In genomic region chr17:50863931-50864330, GRCh38 we compare ENCODE assay signal across 9 cellular contexts. TPM values are rescaled to one million over a fixed set of nuclear protein-coding genes. Genes with fewer than 3 reads are reported as not detected.
DNase-seq lines count a peak whose midpoint lies in the region; ATAC-seq and TF ChIP-seq lines count a peak whose summit lies in the region.
"Had no signal": no experiment of that assay in that cellular context is flagged by ENCODE, and none has a peak within 500 bp of the region (broad histone marks: within the 10 kb centered on the region; RNA-seq: fewer than 3 reads in every experiment).

No MANE protein-coding gene starts in this region.

- no peaks in the 10 kb centered on the region for H3K9me3 ChIP-seq in BE2C
- no peaks in the 10 kb centered on the region for H3K9me3 ChIP-seq in MG63
- H3K9me3 ChIP-seq in ectodermal cell (ENCODE audit: control insufficient read depth, low read length), result no peaks in the 10 kb centered on the region
- no peaks in the 10 kb centered on the region for H3K9me3 ChIP-seq in neural cell (ENCODE audit: low read length)

- peak overlapping the region; percentile 95 for H3K9ac ChIP-seq in neural cell (ENCODE audit: low read length)

- TF ChIP-seq CTCF in BE2C (IDR thresholded peaks at IDR 0.05; ENCODE audit: low read depth, low read length), result no peak
- TF ChIP-seq CTCF in neural cell (IDR thresholded peaks at IDR 0.05; ENCODE audit: poor library complexity, severe bottlenecking), result no peak

- TF ChIP-seq RAD21 in neural cell (conservative IDR thresholded peaks at IDR 0.05), result no peak

- H3K4me1 ChIP-seq in BE2C (no peaks in the 10 kb centered on the region), ectodermal cell (ENCODE audit: control insufficient read depth, insufficient read depth, low read length) (peaks cover 17% of the 10 kb centered on the region)

- H3K4me2 ChIP-seq in neural cell (ENCODE audit: low read length), result peak overlapping the region; percentile 47

- H4K20me1 ChIP-seq in neural cell (ENCODE audit: insufficient read depth), result no peaks in the 10 kb centered on the region

- no peaks in the 10 kb centered on the region for H3K9me2 ChIP-seq in neural cell (ENCODE audit: insufficient read depth, low read length)

- H3K4me3 ChIP-seq in BE2C (ENCODE audit: low read depth, low read length), result peak overlapping the region; percentile 78
- H3K4me3 ChIP-seq in MG63, result peak overlapping the region; percentile 64
- H3K4me3 ChIP-seq in ectodermal cell (ENCODE audit: insufficient read depth, low read depth, low read length), result peak overlapping the region; percentile 84
- peak overlapping the region; percentile 70 for H3K4me3 ChIP-seq in neural cell (ENCODE audit: low read length)

- no peak for ATAC-seq in GM18517 (IDR thresholded peaks at IDR 0.05; ENCODE audit: unreplicated experiment)

- no peaks in the 10 kb centered on the region for H3F3A ChIP-seq in neural cell (ENCODE audit: insufficient read depth, low read length, poor library complexity, severe bottlenecking)

- H3K36me3 ChIP-seq in BE2C (peaks cover 24% of the 10 kb centered on the region), MG63 (peaks cover 35% of the 10 kb centered on the region), ectodermal cell (ENCODE audit: control insufficient read depth, insufficient read depth, low read length) (peaks cover 5% of the 10 kb centered on the region), neural cell (ENCODE audit: insufficient read depth, low read length) (no peaks in the 10 kb centered on the region)

- H3K79me2 ChIP-seq in neural cell (replicated peaks; ENCODE audit: insufficient read depth, low read length), result peaks cover 55% of the 10 kb centered on the region

- H3K27me3 ChIP-seq in BE2C (no peaks in the 10 kb centered on the region), MG63 (no peaks in the 10 kb centered on the region), ectodermal cell (ENCODE audit: control insufficient read depth, insufficient read depth, low read length, poor library complexity, severe bottlenecking) (no peaks in the 10 kb centered on the region), neural cell (ENCODE audit: insufficient read depth, low read depth, low read length) (no peaks in the 10 kb centered on the region)

- 100% methylated on average over 1 to 2 of the region's 3 CpGs for WGBS in ectodermal cell, 2 experiments

- no peak overlapping the region for H3K27ac ChIP-seq in ectodermal cell (ENCODE audit: insufficient read depth, low read depth, low read length, poor library complexity, severe bottlenecking)
- H3K27ac ChIP-seq in neural cell (ENCODE audit: low read length), result peak overlapping the region; percentile 96

- no peak for DNase-seq in BE2C
- no peak for DNase-seq in MG63
- no peak for DNase-seq in mesenteric fat pad (ENCODE audit: low spot score)
- DNase-seq in T1000 (lab: John Stamatoyannopoulos, UW), result no peak
- no peak for DNase-seq in anterior cingulate cortex (lab: John Stamatoyannopoulos, UW)
- DNase-seq: NCI-H2227 treated with DMSO at 0.1 percent for 48 hours had no signal

- no peak overlapping the region for H2AFZ ChIP-seq in neural cell (ENCODE audit: low read depth, low read length)

- TF ChIP-seq EP300 in neural cell (conservative IDR thresholded peaks at IDR 0.05; ENCODE audit: poor library complexity, severe bottlenecking), result no peak

TF ChIP-seq in neural cell, 6 proteins besides CTCF, POLR2A, EP300 and RAD21:
- TF ChIP-seq TAF1 (IDR thresholded peaks at IDR 0.05; ENCODE audit: low read depth), result no peak
- TF ChIP-seq POLR2AphosphoS5 (IDR thresholded peaks at IDR 0.05), result no peak
- no peak for TF ChIP-seq SMC3 (conservative IDR thresholded peaks at IDR 0.05; ENCODE audit: poor library complexity)
- TF ChIP-seq EZH2 (IDR thresholded peaks at IDR 0.05; ENCODE audit: borderline replicate concordance, insufficient read depth, low read length, poor library complexity, severe bottlenecking), result no peak
- no peak for TF ChIP-seq MXI1 (conservative IDR thresholded peaks at IDR 0.05; ENCODE audit: poor library complexity, severe bottlenecking)
- no peak for TF ChIP-seq REST (IDR thresholded peaks at IDR 0.05; ENCODE audit: borderline replicate concordance)

RNA-seq across cellular contexts. Expression of gene TOB1, which starts 2.2 kb away (rescaled TPM):
- polyA plus RNA-seq in BE2C (2012; ENCODE audit: insufficient read depth, insufficient read length, low read depth), result 55.7 TPM
- 16.0 and 17.5 TPM in 2 replicates for total RNA-seq in MG63 (2014; rRNA removed; shearing (Covaris generic); ENCODE audit: low replicate concordance)
- 48.7 TPM for polyA plus RNA-seq in ectodermal cell (2013, experiment 1 of 4)
- polyA plus RNA-seq in ectodermal cell (2013, experiment 2 of 4), result 41.8 TPM
- 34.3 TPM for polyA plus RNA-seq in ectodermal cell (2013, experiment 3 of 4)
- 37.5 TPM for polyA plus RNA-seq in ectodermal cell (2013, experiment 4 of 4)
- 8.0 and 8.9 TPM in 2 replicates for polyA plus RNA-seq in neural cell
- 27.5 and 27.9 TPM in 2 replicates for polyA minus RNA-seq in neural cell
- total RNA-seq in mesenteric fat pad, result 70.7 TPM

RNA-seq across cellular contexts. Expression of gene WFIKKN2, which starts 28.5 kb away (rescaled TPM):
- polyA plus RNA-seq in BE2C (2012; ENCODE audit: insufficient read depth, insufficient read length, low read depth), result 0.32 TPM
- not detected in 2 replicates for total RNA-seq in MG63 (2014; rRNA removed; shearing (Covaris generic); ENCODE audit: low replicate concordance)
- polyA plus RNA-seq in ectodermal cell (2013, experiment 1 of 4), result not detected
- polyA plus RNA-seq in ectodermal cell (2013, experiment 2 of 4), result not detected
- polyA plus RNA-seq in ectodermal cell (2013, experiment 3 of 4), result 0.05 TPM
- 0.12 TPM for polyA plus RNA-seq in ectodermal cell (2013, experiment 4 of 4)
- polyA plus RNA-seq in neural cell, result not detected in 2 replicates
- not detected in 2 replicates for polyA minus RNA-seq in neural cell
- total RNA-seq in mesenteric fat pad, result 0.16 TPM
